9 cellular contexts compared by ENCODE assay signal in genomic region chr14:105012171-105012985, GRCh38. TPM values are rescaled to one million over a fixed set of nuclear protein-coding genes. Genes with fewer than 3 reads are reported as not detected.
DNase-seq lines count a peak whose midpoint lies in the region; ATAC-seq and TF ChIP-seq lines count a peak whose summit lies in the region.
"Had no signal": no experiment of that assay in that cellular context is flagged by ENCODE, and none has a peak within 500 bp of the region (broad histone marks: within the 10 kb centered on the region; RNA-seq: fewer than 3 reads in every experiment).

No MANE protein-coding gene starts in this region.

- H3K4me1 ChIP-seq in SK-N-SH (ENCODE audit: control insufficient read depth in 1 of 2, insufficient read depth in 2 of 2, low read depth in 1 of 2, low read length in 1 of 2) (peaks cover 33 to 47% of the 10 kb centered on the region in 2 experiments), spleen (peaks cover 0 to 56% (median 25%) of the 10 kb centered on the region in 6 donors)

- no peak overlapping the region for H3K9ac ChIP-seq in SK-N-SH

- H3K27ac ChIP-seq in SK-N-SH (ENCODE audit: low read depth in 2 of 2, low read length in 1 of 2) (peak overlapping the region in 1 of 2 experiments; percentile 39; a peak in 1 of 4 replicates), spleen (no peak overlapping the region)

- H3K79me2 ChIP-seq in SK-N-SH (ENCODE audit: insufficient read depth): peaks cover 98% of the 10 kb centered on the region

- H3K9me3 ChIP-seq in SK-N-SH: no peaks in the 10 kb centered on the region
- no peaks in the 10 kb centered on the region for H3K9me3 ChIP-seq in spleen

- H3K4me3 ChIP-seq in SK-N-SH (ENCODE audit: low read depth in 2 of 2, low read length in 1 of 2) (no peak overlapping the region), foreskin fibroblast (ENCODE audit: low read depth in 1 of 2, low read length in 2 of 2) (no peak overlapping the region), spleen (no peak overlapping the region)

- intact Hi-C loops in spleen (cut with DNase I; ENCODE audit: low total_unique reads): no loop called here

- CTCF ChIA-PET in GM10248 (lab: Yijun Ruan, JAX) (interaction anchor here (1.1 to 6.1 kb wide), 4 partner anchors 9 to 117 kb away, joined by 4 to 37 read pairs (median 8); partner anchors contain the start of gene CDCA4), SK-N-SH (lab: Yijun Ruan, JAX) (interaction anchor here (0.7 to 10.9 kb wide), 11 partner anchors 11 to 77 kb away, joined by 3 to 138 read pairs (median 4); partner anchors contain the start of gene CLBA1)

- H3K27me3 ChIP-seq in SK-N-SH (ENCODE audit: insufficient read depth): no peaks in the 10 kb centered on the region
- H3K27me3 ChIP-seq in spleen (replicated peaks in 1 of 7): no peaks in the 10 kb centered on the region

- ATAC-seq in HG03520 (IDR thresholded peaks at IDR 0.05; ENCODE audit: unreplicated experiment) (no peak), GM21786 (IDR thresholded peaks at IDR 0.05; ENCODE audit: unreplicated experiment) (no peak), HG03354 (IDR thresholded peaks at IDR 0.05; ENCODE audit: poor library complexity, severe bottlenecking, unreplicated experiment) (no peak), GM18867 (IDR thresholded peaks at IDR 0.05; ENCODE audit: unreplicated experiment) (no peak)

- H3K9me2 ChIP-seq in SK-N-SH: no peaks in the 10 kb centered on the region

- 59% methylated on average over 17 of the region's 23 CpGs for WGBS in SK-N-SH (ENCODE audit: low lambda C conversion rate)
- 64 to 75% (median 74%) methylated on average over 21 to 23 of the region's 23 CpGs for WGBS in spleen, 5 donors

- TF ChIP-seq CTCF in GM10248 (IDR thresholded peaks at IDR 0.05; ENCODE audit: control extremely low read depth, extremely low read depth, low read depth, missing control alignments): no peak
- peak; percentile 67 for TF ChIP-seq CTCF in SK-N-SH (IDR thresholded peaks at IDR 0.05)
- TF ChIP-seq CTCF in foreskin fibroblast (IDR thresholded peaks at IDR 0.05; ENCODE audit: low read depth, low read length): peak; percentile 9
- peak in 5 of 11 experiments; percentile 8 to 44 (median 31) for TF ChIP-seq CTCF in spleen (IDR thresholded peaks at IDR 0.05 in 8 of 11, conservative IDR thresholded peaks at IDR 0.05 in 3 of 11)

- TF ChIP-seq POLR2A in spleen (IDR thresholded peaks at IDR 0.05): no peak

- H3F3A ChIP-seq in SK-N-SH (replicated peaks; ENCODE audit: insufficient read depth): peaks cover 21% of the 10 kb centered on the region

- DNase-seq in GM10248 (ENCODE audit: extremely low spot score): peak; percentile 6
- peak; percentile 72 for DNase-seq in SK-N-SH
- DNase-seq in foreskin fibroblast: no peak
- peak; percentile 58 for DNase-seq in spleen
- DNase-seq: activated gamma-delta T cell treated with Interleukin-2 at 50 U/mL for 16 hours had no signal

- TF ChIP-seq EP300 in SK-N-SH (IDR thresholded peaks at IDR 0.05; ENCODE audit: borderline replicate concordance in 1 of 2, low read depth in 1 of 2, low read length in 1 of 2): no peak

- peak overlapping the region; percentile 46; the same call in 1 of the 2 replicates for H3K4me2 ChIP-seq in SK-N-SH

- H2AFZ ChIP-seq in SK-N-SH (ENCODE audit: low read depth): no peak overlapping the region

- peaks cover 22 to 29% of the 10 kb centered on the region in 2 experiments for H3K36me3 ChIP-seq in SK-N-SH (replicated peaks in 1 of 2; ENCODE audit: control insufficient read depth in 1 of 2, insufficient read depth in 2 of 2, low read length in 1 of 2)
- H3K36me3 ChIP-seq in spleen: peaks cover 0 to 55% (median 33%) of the 10 kb centered on the region in 6 donors

- peaks cover 96% of the 10 kb centered on the region for H4K20me1 ChIP-seq in SK-N-SH (ENCODE audit: insufficient read depth)

- peak; percentile 37; the same call in 1 of the 2 replicates for TF ChIP-seq RAD21 in SK-N-SH (IDR thresholded peaks at IDR 0.05; ENCODE audit: low read length)

- POLR2A ChIA-PET in GM10248 (lab: Yijun Ruan, JAX) (interaction anchor here (0.7 kb wide), 1 partner anchor 18 kb away, joined by 4 read pairs; no protein-coding TSS in a partner anchor), SK-N-SH (lab: Yijun Ruan, JAX) (interaction anchor here (0.6 kb wide), 1 partner anchor 9 kb away, joined by 3 read pairs; no protein-coding TSS in a partner anchor)

TF ChIP-seq in SK-N-SH, 30 proteins besides CTCF, POLR2A, EP300 and RAD21:
- no peak for TF ChIP-seq ZBTB33 (IDR thresholded peaks at IDR 0.05; ENCODE audit: borderline replicate concordance, low read depth)
- no peak for TF ChIP-seq RCOR1 (IDR thresholded peaks at IDR 0.05; ENCODE audit: low read length)
- peak; percentile 46; the same call in 1 of the 2 replicates for TF ChIP-seq SMC3 (IDR thresholded peaks at IDR 0.05; ENCODE audit: low read depth, low read length)

RNA-seq across cellular contexts. Expression of gene CDCA4, which starts 8.5 kb away (rescaled TPM):
- polyA plus RNA-seq in SK-N-SH (2012; rRNA removed) (23.7 and 26.8 TPM in 2 replicates), spleen (10 to 100 TPM in 1 of 3 donors, 1 to 10 TPM in 2; 5.8 to 10.5 (median 8.5) TPM)
- polyA plus RNA-seq in SK-N-SH (2012; cell fraction: cytosol; rRNA removed): 15.1 and 21.2 TPM in 2 replicates
- polyA plus RNA-seq in SK-N-SH (2012; cell fraction: nucleus; rRNA removed): 15.7 and 19.5 TPM in 2 replicates
- total RNA-seq in spleen: 10 to 100 TPM in 2 of 7 donors, 1 to 10 TPM in 5; 6.5 to 15.1 (median 8.7) TPM

RNA-seq across cellular contexts. Expression of gene CLBA1, which starts 26.8 kb away (rescaled TPM):
- polyA plus RNA-seq in SK-N-SH (2012; rRNA removed) (18.5 and 21.4 TPM in 2 replicates), spleen (1 to 10 TPM; 3.7 to 4.3 (median 3.9) TPM)
- 15.0 and 15.3 TPM in 2 replicates for polyA plus RNA-seq in SK-N-SH (2012; cell fraction: cytosol; rRNA removed)
- polyA plus RNA-seq in SK-N-SH (2012; cell fraction: nucleus; rRNA removed): 72.4 and 86.2 TPM in 2 replicates
- total RNA-seq in spleen: 1 to 10 TPM; 1.7 to 4.0 (median 3.4) TPM

RNA-seq across cellular contexts. Expression of gene AHNAK2, which starts 34.2 kb away (rescaled TPM):
- polyA plus RNA-seq in SK-N-SH (2012; rRNA removed) (33.5 and 36.6 TPM in 2 replicates), spleen (under 1 TPM; 0.30 to 0.86 (median 0.76) TPM)
- 22.9 and 24.7 TPM in 2 replicates for polyA plus RNA-seq in SK-N-SH (2012; cell fraction: cytosol; rRNA removed)
- 70.6 and 92.7 TPM in 2 replicates for polyA plus RNA-seq in SK-N-SH (2012; cell fraction: nucleus; rRNA removed)
- total RNA-seq in spleen: 1 to 10 TPM in 1 of 7 donors, under 1 TPM in 6; 0.26 to 1.3 (median 0.66) TPM

RNA-seq across cellular contexts. Expression of gene GPR132, which starts 52.9 kb away (rescaled TPM):
- 0.03 TPM in 1 of 2 replicates, not detected in the other for polyA plus RNA-seq in SK-N-SH (2012; rRNA removed)
- polyA plus RNA-seq in SK-N-SH (2012; cell fraction: cytosol; rRNA removed): 0.03 TPM in 1 of 2 replicates, not detected in the other
- 0.28 and 0.37 TPM in 2 replicates for polyA plus RNA-seq in SK-N-SH (2012; cell fraction: nucleus; rRNA removed)
- 10 to 100 TPM; 17.5 to 33.7 (median 23.1) TPM for total RNA-seq in spleen
- polyA plus RNA-seq in spleen: 1 to 10 TPM; 5.0 to 9.0 (median 5.8) TPM

Comparison
In these comparisons a context has a peak if more than half of its experiments do, and no peak if none do; other contexts are left out.
1. DNase-seq: peak in GM10248 (single experiment), SK-N-SH (single experiment) and spleen (single experiment); none in foreskin fibroblast (0 of 2).
2. RNA of gene AHNAK2, which starts 34.2 kb away (polyA plus RNA-seq): 22.9 to 92.7 TPM in SK-N-SH; 0.30 to 0.86 TPM in spleen; every median in the first group is over 10 times any median in the second.